Comparison of ENCODE assay signal across 33 cellular contexts in genomic region chr1:231925864-231926263, GRCh38.
"Had no signal": no experiment of that assay in that cellular context is flagged by ENCODE, and none has a peak within 500 bp of the region (broad histone marks: within the 10 kb centered on the region; RNA-seq: fewer than 3 reads in every experiment).

No MANE protein-coding gene starts in this region.

- H3K4me3 ChIP-seq: MG63, Peyer's patch, SJCRH30, SK-N-MC had no signal

- H3K4me1 ChIP-seq: Peyer's patch had no signal

- H3K27ac ChIP-seq: Peyer's patch, SJCRH30, SK-N-MC, WERI-Rb-1 had no signal

- H3K36me3 ChIP-seq: MG63, Peyer's patch, SJCRH30, WERI-Rb-1 had no signal

- ATAC-seq: activated CD8-positive, alpha-beta memory T cell treated with anti-CD3 and anti-CD28 coated beads, Interleukin-2, amount 10 ng/mL, durations not matched to agents 7 days and 5 days had no signal

- H3K9me3 ChIP-seq: MG63, Peyer's patch, SJCRH30 had no signal

- H3K27me3 ChIP-seq: MG63, Peyer's patch, SJCRH30 had no signal

- DNase-seq: activated CD4-positive, alpha-beta memory T cell treated with anti-CD3 and anti-CD28 coated beads, Interleukin-2, amount 10 ng/mL, durations not matched to agents 7 days and 5 days; activated CD4-positive, alpha-beta T cell treated with anti-CD3 and anti-CD28 coated beads for 1 hour; activated CD4-positive, alpha-beta T cell treated with anti-CD3 and anti-CD28 coated beads for 48 hours; activated CD4-positive, CD25-positive, alpha-beta regulatory T cell; activated CD8-positive, alpha-beta memory T cell treated with anti-CD3 and anti-CD28 coated beads for 24 hours; activated CD8-positive, alpha-beta memory T cell treated with anti-CD3 and anti-CD28 coated beads, Interleukin-2, amount 10 ng/mL, durations not matched to agents 7 days and 5 days; activated effector memory CD4-positive, alpha-beta T cell treated with anti-CD3 and anti-CD28 coated beads, Interleukin-2, amount 50 U/mL, for 16 hours; activated naive CD4-positive, alpha-beta T cell; activated naive CD4-positive, alpha-beta T cell treated with anti-CD3 and anti-CD28 coated beads, Interleukin-2, amount 50 U/mL, for 16 hours; activated naive CD8-positive, alpha-beta T cell treated with anti-CD3 and anti-CD28 coated beads for 36 hours; activated T-cell treated with anti-CD3 and anti-CD28 coated beads, Interleukin-2, amount 50 U/mL, for 1 hour; amniotic stem cell; aorta; Kasumi-1; KG1; MG63; MV-4-11; NCI-H1092; NCI-H1436 treated with DMSO at 0.1 percent for 48 hours; NCI-H1694 treated with DMSO at 0.1 percent for 48 hours; NCI-H2029 treated with DMSO at 0.1 percent for 48 hours; NCI-H2107; NCI-H2171; NCI-H510A; NCI-H526; NCI-H748 treated with DMSO at 0.1 percent for 48 hours; NK-92 treated with Interleukin-12 subunit alpha and Interleukin-12 subunit beta, amount 100 ng/mL, for 24 hours; Peyer's patch; RPMI8226; SJCRH30; T1000; WERI-Rb-1 had no signal
